7 cellular contexts compared by ENCODE assay signal in the genomic region with DNA sequence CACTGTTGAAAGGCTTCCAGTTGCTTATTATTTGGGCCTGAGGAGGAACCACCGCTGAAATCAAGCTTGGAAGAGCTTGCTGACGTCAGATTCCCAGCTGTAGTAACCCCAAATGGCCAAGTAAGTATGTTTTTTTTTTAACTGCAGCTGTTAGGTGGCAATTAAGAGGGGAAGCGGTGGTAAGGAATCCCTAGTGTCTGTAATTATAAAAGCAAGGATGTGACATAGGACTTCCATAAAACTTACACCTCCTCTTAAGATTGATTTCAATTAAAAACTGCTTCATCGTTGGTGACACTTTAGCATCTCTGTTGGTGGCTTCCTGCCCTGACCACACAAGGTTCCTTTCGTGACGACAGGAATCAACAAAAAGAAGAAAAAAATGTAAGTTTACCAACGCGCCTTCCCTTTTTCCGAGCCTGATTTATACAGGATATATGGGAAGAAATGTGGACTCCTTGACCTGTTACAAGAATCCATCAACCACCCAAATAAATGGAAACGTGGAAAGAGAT. TPM values are rescaled to one million over a fixed set of nuclear protein-coding genes. Genes with fewer than 3 reads are reported as not detected.
A peak's percentile ranks its signal among the peaks of the same experiment; 100 is the strongest.
DNase-seq lines count a peak whose midpoint lies in the region; ATAC-seq and TF ChIP-seq lines count a peak whose summit lies in the region.

No MANE protein-coding gene starts in this region.

- H3K36me3 ChIP-seq in iPS-15b (ENCODE audit: control insufficient read depth, insufficient read depth, low read length), result no peaks in the 10 kb centered on the region

- no peak for ATAC-seq in GM21786 (IDR thresholded peaks at IDR 0.05; ENCODE audit: unreplicated experiment)

- H3K27ac Mint-ChIP-seq in activated naive CD8-positive, alpha-beta T cell treated with anti-CD3 and anti-CD28 coated beads for 36 hours, result peak overlapping the region; percentile 94

- TF ChIP-seq CTCF in GM12864 (IDR thresholded peaks at IDR 0.05; ENCODE audit: low read depth, low read length, missing control alignments), result no peak

- H3K4me1 ChIP-seq in iPS-15b (ENCODE audit: control insufficient read depth, insufficient read depth, low read length), result peaks cover 11% of the 10 kb centered on the region

- peaks cover 20% of the 10 kb centered on the region for H3K27me3 ChIP-seq in iPS-15b (ENCODE audit: control insufficient read depth, insufficient read depth, low read length)

- peaks cover 39% of the 10 kb centered on the region for H3K4me1 Mint-ChIP-seq in activated naive CD8-positive, alpha-beta T cell treated with anti-CD3 and anti-CD28 coated beads for 36 hours

- peak overlapping the region; percentile 27 for H3K9ac ChIP-seq in iPS-15b (ENCODE audit: low read depth, low read length)

- no peaks in the 10 kb centered on the region for H3K9me3 ChIP-seq in iPS-15b (ENCODE audit: control insufficient read depth, insufficient read depth, low read length)

- H3K9me3 Mint-ChIP-seq in activated naive CD8-positive, alpha-beta T cell treated with anti-CD3 and anti-CD28 coated beads for 36 hours, result peaks cover 2% of the 10 kb centered on the region

- peaks cover 16% of the 10 kb centered on the region for H3K36me3 Mint-ChIP-seq in activated naive CD8-positive, alpha-beta T cell treated with anti-CD3 and anti-CD28 coated beads for 36 hours

- H3K4me3 Mint-ChIP-seq in activated naive CD8-positive, alpha-beta T cell treated with anti-CD3 and anti-CD28 coated beads for 36 hours, result peak overlapping the region; percentile 88

- H3K27me3 Mint-ChIP-seq in activated naive CD8-positive, alpha-beta T cell treated with anti-CD3 and anti-CD28 coated beads for 36 hours, result no peaks in the 10 kb centered on the region

- H3K4me3 ChIP-seq in GM12864 (ENCODE audit: low read depth, low read length) (peak overlapping the region; percentile 70), iPS-15b (ENCODE audit: low read depth, low read length) (peak overlapping the region; percentile 69)

- DNase-seq in GM12864 (ENCODE audit: low read depth), result no peak
- peak; percentile 11 to 39 for DNase-seq in NCI-H524 (lab: John Stamatoyannopoulos, UW)
- DNase-seq in activated naive CD8-positive, alpha-beta T cell treated with anti-CD3 and anti-CD28 coated beads for 36 hours, result peak; percentile 27
- peak; percentile 20 to 28 for DNase-seq in stimulated activated CD4-positive, alpha-beta T cell treated with anti-CD3 and anti-CD28 coated beads, Interleukin-2, amount 100 ng/mL, for 24 hours
- DNase-seq in NCI-H526 (lab: John Stamatoyannopoulos, UW), result no peak

RNA-seq across cellular contexts. Expression of a gene that starts 0.9 kb away (rescaled TPM):
- 10 to 100 TPM; 16.6 to 16.7 TPM for total RNA-seq in activated naive CD8-positive, alpha-beta T cell treated with anti-CD3 and anti-CD28 coated beads for 36 hours

Comparison
In these comparisons a context has a peak if more than half of its experiments do, and no peak if none do; other contexts are left out.
1. DNase-seq: peak in NCI-H524 (2 of 2), activated naive CD8-positive, alpha-beta T cell treated with anti-CD3 and anti-CD28 coated beads for 36 hours (single experiment) and stimulated activated CD4-positive, alpha-beta T cell treated with anti-CD3 and anti-CD28 coated beads, Interleukin-2, amount 100 ng/mL, for 24 hours (2 of 2); none in GM12864 (single experiment) and NCI-H526 (0 of 2).